Comparison of ENCODE assay signal across 14 cellular contexts in the genomic region with DNA sequence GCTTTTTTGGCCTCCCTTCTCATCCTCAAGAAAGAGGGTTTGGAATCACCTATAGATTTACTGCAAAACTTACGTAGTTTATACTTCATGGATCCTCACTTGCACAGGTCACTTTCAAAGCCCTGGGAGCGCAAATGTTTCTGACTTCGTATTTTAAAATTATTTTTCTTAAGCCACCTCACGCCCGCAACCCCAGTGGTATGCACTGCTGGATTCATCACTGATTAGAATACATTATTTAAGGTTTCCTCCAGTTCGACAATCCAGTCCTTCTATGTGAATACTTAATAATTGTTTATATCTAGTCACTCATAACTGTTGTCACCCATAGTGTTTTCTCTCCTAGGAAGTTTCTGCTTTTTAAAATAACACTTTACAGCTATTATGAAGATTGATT.
DNase-seq lines count a peak whose midpoint lies in the region; ATAC-seq, FAIRE-seq and TF ChIP-seq lines count a peak whose summit lies in the region.
"Had no signal": no experiment of that assay in that cellular context is flagged by ENCODE, and none has a peak within 500 bp of the region (broad histone marks: within the 10 kb centered on the region; RNA-seq: fewer than 3 reads in every experiment).

No MANE protein-coding gene starts in this region.

- H3K4me1 ChIP-seq in astrocyte (ENCODE audit: insufficient read depth, low read length) = no peaks in the 10 kb centered on the region
- no peaks in the 10 kb centered on the region for H3K4me1 ChIP-seq in keratinocyte (ENCODE audit: control insufficient read depth, extremely low read depth, insufficient read depth, low read length)

- peak overlapping the region; percentile 42 for H3K4me3 ChIP-seq in astrocyte (ENCODE audit: insufficient read depth, low read depth, low read length)
- H3K4me3 ChIP-seq in keratinocyte (ENCODE audit: control insufficient read depth in 2 of 3, extremely low read depth in 1 of 3, insufficient read depth in 2 of 3, low read depth in 1 of 3, low read length in 3 of 3) = peak overlapping the region; percentile 38 to 57 (median 50)

- no peaks in the 10 kb centered on the region for H3K79me2 ChIP-seq in astrocyte (ENCODE audit: insufficient read depth, low read length)
- no peaks in the 10 kb centered on the region for H3K79me2 ChIP-seq in keratinocyte (ENCODE audit: control insufficient read depth, insufficient read depth, low read length)

- no peak overlapping the region for H3K27ac Mint-ChIP-seq in astrocyte (ENCODE audit: unreplicated experiment)
- H3K27ac Mint-ChIP-seq in stimulated activated memory B cell treated with anti-CD40 and anti-IgM and Interleukin-4, amounts not matched to agents 10 μg/mL and 1 μg/mL and 100 μg/mL, for 72 hours = no peak overlapping the region
- H3K27ac Mint-ChIP-seq in activated CD8-positive, alpha-beta T cell treated with anti-CD3 and anti-CD28 coated beads, Interleukin-2, amount 10 ng/mL, durations not matched to agents 7 days and 5 days = no peak overlapping the region

- H3K36me3 ChIP-seq in astrocyte (ENCODE audit: insufficient read depth, low read length) (no peaks in the 10 kb centered on the region), keratinocyte (ENCODE audit: control insufficient read depth in 2 of 2, extremely low read depth in 1 of 2, insufficient read depth in 2 of 2, low read length in 2 of 2) (no peaks in the 10 kb centered on the region)

- H3K4me3 Mint-ChIP-seq in astrocyte (ENCODE audit: unreplicated experiment) = no peak overlapping the region
- peak overlapping the region; percentile 54 for H3K4me3 Mint-ChIP-seq in stimulated activated memory B cell treated with anti-CD40 and anti-IgM and Interleukin-4, amounts not matched to agents 10 μg/mL and 1 μg/mL and 100 μg/mL, for 72 hours
- no peak overlapping the region for H3K4me3 Mint-ChIP-seq in activated CD8-positive, alpha-beta T cell treated with anti-CD3 and anti-CD28 coated beads, Interleukin-2, amount 10 ng/mL, durations not matched to agents 7 days and 5 days

- FAIRE-seq in astrocyte (lab: Jason Lieb, UNC) (no peak), keratinocyte (lab: Jason Lieb, UNC) (no peak), urothelium cell line (lab: Jason Lieb, UNC) (no peak)
- FAIRE-seq: GM18507, H54, RCC 7860 had no signal

- H3K4me2 ChIP-seq in astrocyte (ENCODE audit: low read length) = peak overlapping the region; percentile 54
- H3K4me2 ChIP-seq in keratinocyte (ENCODE audit: control insufficient read depth, extremely low read depth, insufficient read depth, low read depth, low read length) = peak overlapping the region; percentile 7

- H2AFZ ChIP-seq in astrocyte (ENCODE audit: low read depth, low read length) = no peak overlapping the region
- peak overlapping the region; percentile 60 for H2AFZ ChIP-seq in keratinocyte (ENCODE audit: control insufficient read depth, low read length)

- H3K9me3 Mint-ChIP-seq in astrocyte (ENCODE audit: unreplicated experiment) = peaks cover 15% of the 10 kb centered on the region
- H3K9me3 Mint-ChIP-seq in stimulated activated memory B cell treated with anti-CD40 and anti-IgM and Interleukin-4, amounts not matched to agents 10 μg/mL and 1 μg/mL and 100 μg/mL, for 72 hours = peaks cover 8% of the 10 kb centered on the region
- peaks cover 13% of the 10 kb centered on the region for H3K9me3 Mint-ChIP-seq in activated CD8-positive, alpha-beta T cell treated with anti-CD3 and anti-CD28 coated beads, Interleukin-2, amount 10 ng/mL, durations not matched to agents 7 days and 5 days (ENCODE audit: insufficient read depth)

- H3K27me3 Mint-ChIP-seq in astrocyte (ENCODE audit: low read depth, unreplicated experiment) = no peaks in the 10 kb centered on the region
- H3K27me3 Mint-ChIP-seq in stimulated activated memory B cell treated with anti-CD40 and anti-IgM and Interleukin-4, amounts not matched to agents 10 μg/mL and 1 μg/mL and 100 μg/mL, for 72 hours = peaks cover 3% of the 10 kb centered on the region
- H3K27me3 Mint-ChIP-seq in activated CD8-positive, alpha-beta T cell treated with anti-CD3 and anti-CD28 coated beads, Interleukin-2, amount 10 ng/mL, durations not matched to agents 7 days and 5 days (ENCODE audit: low read depth) = no peaks in the 10 kb centered on the region

- H4K20me1 ChIP-seq in astrocyte (ENCODE audit: insufficient read depth, low read length) (no peaks in the 10 kb centered on the region), keratinocyte (ENCODE audit: control insufficient read depth, extremely low read depth, insufficient read depth, low read length) (no peaks in the 10 kb centered on the region)

- H3K9me3 ChIP-seq in astrocyte (ENCODE audit: insufficient read depth, low read depth, low read length) (no peaks in the 10 kb centered on the region), keratinocyte (ENCODE audit: control insufficient read depth, low read depth, low read length) (no peaks in the 10 kb centered on the region)

- no peak overlapping the region for H3K27ac ChIP-seq in astrocyte (ENCODE audit: low read depth, low read length)
- no peak overlapping the region for H3K27ac ChIP-seq in keratinocyte (ENCODE audit: control insufficient read depth, insufficient read depth, low read length)

- no peaks in the 10 kb centered on the region for H3K4me1 Mint-ChIP-seq in astrocyte (ENCODE audit: low read depth, unreplicated experiment)
- no peaks in the 10 kb centered on the region for H3K4me1 Mint-ChIP-seq in stimulated activated memory B cell treated with anti-CD40 and anti-IgM and Interleukin-4, amounts not matched to agents 10 μg/mL and 1 μg/mL and 100 μg/mL, for 72 hours
- H3K4me1 Mint-ChIP-seq in activated CD8-positive, alpha-beta T cell treated with anti-CD3 and anti-CD28 coated beads, Interleukin-2, amount 10 ng/mL, durations not matched to agents 7 days and 5 days (ENCODE audit: low read depth) = no peaks in the 10 kb centered on the region

- no peak for TF ChIP-seq CTCF in astrocyte (IDR thresholded peaks at IDR 0.05; ENCODE audit: insufficient read depth, low read depth, low read length)
- TF ChIP-seq CTCF in keratinocyte (optimal IDR thresholded peaks at IDR 0.05 in 1 of 3, IDR thresholded peaks at IDR 0.05 in 1 of 3, conservative IDR thresholded peaks at IDR 0.05 in 1 of 3; ENCODE audit: extremely low read depth in 1 of 3, insufficient read depth in 2 of 3, low read length in 3 of 3) = no peak

- no peaks in the 10 kb centered on the region for H3K27me3 ChIP-seq in astrocyte (ENCODE audit: insufficient read depth, low read length)
- H3K27me3 ChIP-seq in keratinocyte (ENCODE audit: control insufficient read depth, extremely low read depth, insufficient read depth, low read length) = no peaks in the 10 kb centered on the region

- POLR2A ChIA-PET in activated CD8-positive, alpha-beta T cell treated with anti-CD3 and anti-CD28 coated beads, Interleukin-2, amount 10 ng/mL, durations not matched to agents 7 days and 5 days (lab: Charles Lee) = no interaction called here

- H3K9ac ChIP-seq in astrocyte (ENCODE audit: low read length) = no peak overlapping the region
- peak overlapping the region; percentile 41 for H3K9ac ChIP-seq in keratinocyte (ENCODE audit: control insufficient read depth, extremely low read depth, insufficient read depth, low read length)

- dilution Hi-C loops in keratinocyte (cut with MboI; ENCODE audit: extremely low pct_ligation_motif_present, low sequenced_read_pairs) = no loop called here

- no peaks in the 10 kb centered on the region for H3K9me1 ChIP-seq in keratinocyte (ENCODE audit: control insufficient read depth, extremely low read depth, insufficient read depth, low read length)

- DNase-seq in astrocyte (ENCODE audit: low read depth) (no peak), keratinocyte (ENCODE audit: low read depth, low spot score) (no peak), hepatic stellate cell (ENCODE audit: low spot score) (no peak), urothelium cell line (ENCODE audit: low spot score) (no peak)
- no peak for DNase-seq in stimulated activated CD4-positive, alpha-beta T cell treated with anti-CD3 and anti-CD28 coated beads, Interleukin-2, amount 100 ng/mL, for 24 hours
- no peak for DNase-seq in activated CD8-positive, alpha-beta T cell treated with anti-CD3 and anti-CD28 coated beads, Interleukin-2, amount 10 ng/mL, durations not matched to agents 7 days and 5 days
- DNase-seq: activated CD4-positive, alpha-beta T cell treated with anti-CD3 and anti-CD28 coated beads for 1 hour; activated naive CD4-positive, alpha-beta T cell treated with anti-CD3 and anti-CD28 coated beads, Interleukin-2, amount 50 U/mL, for 16 hours; NCI-H2029 had no signal

- H3K36me3 Mint-ChIP-seq in astrocyte (ENCODE audit: low read depth, unreplicated experiment) = no peaks in the 10 kb centered on the region
- no peaks in the 10 kb centered on the region for H3K36me3 Mint-ChIP-seq in stimulated activated memory B cell treated with anti-CD40 and anti-IgM and Interleukin-4, amounts not matched to agents 10 μg/mL and 1 μg/mL and 100 μg/mL, for 72 hours
- H3K36me3 Mint-ChIP-seq in activated CD8-positive, alpha-beta T cell treated with anti-CD3 and anti-CD28 coated beads, Interleukin-2, amount 10 ng/mL, durations not matched to agents 7 days and 5 days (ENCODE audit: low read depth) = no peaks in the 10 kb centered on the region

- CTCF ChIA-PET in activated CD8-positive, alpha-beta T cell treated with anti-CD3 and anti-CD28 coated beads, Interleukin-2, amount 10 ng/mL, durations not matched to agents 7 days and 5 days (lab: Charles Lee) = interaction anchor here (1.0 kb wide), 1 partner anchor 182 kb away, joined by 3 read pairs; no protein-coding TSS in a partner anchor

- peak; percentile 10 for ATAC-seq in GM21529 (IDR thresholded peaks at IDR 0.05; ENCODE audit: unreplicated experiment)
- no peak for ATAC-seq in stimulated activated memory B cell treated with anti-CD40 and anti-IgM and Interleukin-4, amounts not matched to agents 10 μg/mL and 1 μg/mL and 100 μg/mL, for 72 hours
- no peak for ATAC-seq in activated CD8-positive, alpha-beta T cell treated with anti-CD3 and anti-CD28 coated beads, Interleukin-2, amount 10 ng/mL, durations not matched to agents 7 days and 5 days
